ENCODE assay signal across 7 cellular contexts in genomic region chr10:52566471-52567246, GRCh38.
DNase-seq lines count a peak whose midpoint lies in the region; ATAC-seq and TF ChIP-seq lines count a peak whose summit lies in the region.

No MANE protein-coding gene starts in this region.

- H3K4me3 ChIP-seq in GM23248 (peak overlapping the region; percentile 39), OCI-LY7 (ENCODE audit: low read depth, low read length, poor library complexity, severe bottlenecking) (no peak overlapping the region), fibroblast of lung (replicated peaks in 1 of 4; ENCODE audit: control extremely low read depth in 1 of 4, insufficient read depth in 1 of 4, low read depth in 3 of 4, low read length in 4 of 4) (peak overlapping the region in 1 of 4 experiments; percentile 34), smooth muscle cell (no peak overlapping the region)

- CTCF ChIA-PET in OCI-LY7 (lab: Charles Lee; ENCODE audit: unreplicated experiment): no interaction called here

- peak overlapping the region; percentile 20 for H3K9ac ChIP-seq in GM23248
- no peak overlapping the region for H3K9ac ChIP-seq in fibroblast of lung (ENCODE audit: insufficient read depth, low read length)
- no peak overlapping the region for H3K9ac ChIP-seq in smooth muscle cell (ENCODE audit: low read depth)

- H3K9me3 ChIP-seq in GM23248 (ENCODE audit: low read depth) (no peaks in the 10 kb centered on the region), OCI-LY7 (ENCODE audit: low read length) (no peaks in the 10 kb centered on the region), fibroblast of lung (ENCODE audit: control insufficient read depth, insufficient read depth, low read depth, low read length) (no peaks in the 10 kb centered on the region), smooth muscle cell (replicated peaks; ENCODE audit: low read depth) (no peaks in the 10 kb centered on the region)

- BruUV-seq in OCI-LY7 (replicated peaks; lab: Mats Ljungman, UMichigan): no TSS peak

- H4K20me1 ChIP-seq in GM23248 (ENCODE audit: insufficient read depth) (no peaks in the 10 kb centered on the region), OCI-LY7 (ENCODE audit: insufficient read depth, low read length) (no peaks in the 10 kb centered on the region), fibroblast of lung (ENCODE audit: control insufficient read depth, extremely low read depth, insufficient read depth, low read length) (no peaks in the 10 kb centered on the region), smooth muscle cell (ENCODE audit: low read depth) (no peaks in the 10 kb centered on the region)

- 4 to 6% methylated on average over 4 of the region's 4 CpGs for WGBS in GM23248 (ENCODE audit: low coverage in 1 of 2, low lambda C conversion rate in 2 of 2, missing lambda C conversion rate in 2 of 2), 2 experiments
- WGBS in smooth muscle cell (ENCODE audit: low lambda C conversion rate): 61% methylated on average over 4 of the region's 4 CpGs

- TF ChIP-seq CTCF in OCI-LY7 (conservative IDR thresholded peaks at IDR 0.05; ENCODE audit: low read length) (peak; percentile 80), fibroblast of lung (conservative IDR thresholded peaks at IDR 0.05 in 1 of 2, IDR thresholded peaks at IDR 0.05 in 1 of 2; ENCODE audit: low read depth in 1 of 2, low read length in 2 of 2) (peak; percentile 58 to 60), smooth muscle cell (IDR thresholded peaks at IDR 0.05; ENCODE audit: borderline replicate concordance, insufficient read depth, poor library complexity, severe bottlenecking) (peak; percentile 64), omental fat pad (IDR thresholded peaks at IDR 0.05) (no peak)

- H3K4me1 ChIP-seq in GM23248 (ENCODE audit: insufficient read depth): peaks cover 58% of the 10 kb centered on the region
- no peaks in the 10 kb centered on the region for H3K4me1 ChIP-seq in OCI-LY7 (ENCODE audit: insufficient read depth, low read length, poor library complexity, severe bottlenecking)
- no peaks in the 10 kb centered on the region for H3K4me1 ChIP-seq in fibroblast of lung (ENCODE audit: control insufficient read depth, extremely low read depth, insufficient read depth, low read length)
- no peaks in the 10 kb centered on the region for H3K4me1 ChIP-seq in smooth muscle cell (ENCODE audit: low read depth)

- POLR2A ChIA-PET in OCI-LY7 (lab: Charles Lee): interaction anchor here (0.8 to 1.4 kb wide), 2 partner anchors 28 to 75 kb away, joined by 3 to 4 read pairs; no protein-coding TSS in a partner anchor

- H3K27me3 ChIP-seq in GM23248 (replicated peaks; ENCODE audit: insufficient read depth) (no peaks in the 10 kb centered on the region), fibroblast of lung (ENCODE audit: control insufficient read depth, insufficient read depth, low read length) (no peaks in the 10 kb centered on the region), smooth muscle cell (ENCODE audit: low read depth) (no peaks in the 10 kb centered on the region)

- H3K9me2 ChIP-seq in GM23248 (ENCODE audit: insufficient read depth): no peaks in the 10 kb centered on the region
- H3K9me2 ChIP-seq in OCI-LY7 (ENCODE audit: insufficient read depth, low read length): no peaks in the 10 kb centered on the region

- H2AFZ ChIP-seq in GM23248 (peak overlapping the region; percentile 74), OCI-LY7 (ENCODE audit: low read length) (no peak overlapping the region), fibroblast of lung (ENCODE audit: low read length) (peak overlapping the region; percentile 43), smooth muscle cell (ENCODE audit: low read depth) (peak overlapping the region; percentile 64)

- H3F3A ChIP-seq in GM23248 (ENCODE audit: insufficient read depth) (peaks cover 30% of the 10 kb centered on the region), smooth muscle cell (ENCODE audit: low read depth) (no peaks in the 10 kb centered on the region)

- H3K4me2 ChIP-seq in GM23248 (ENCODE audit: unreplicated experiment) (peak overlapping the region; percentile 77), OCI-LY7 (ENCODE audit: low read length) (no peak overlapping the region), fibroblast of lung (ENCODE audit: extremely low read depth, insufficient read depth, low read length) (peak overlapping the region; percentile 51), smooth muscle cell (peak overlapping the region; percentile 10)

- H3K36me3 ChIP-seq in GM23248 (ENCODE audit: low read depth) (no peaks in the 10 kb centered on the region), OCI-LY7 (ENCODE audit: insufficient read depth, low read length) (no peaks in the 10 kb centered on the region), fibroblast of lung (ENCODE audit: control insufficient read depth, insufficient read depth, low read length) (no peaks in the 10 kb centered on the region), smooth muscle cell (ENCODE audit: low read depth) (no peaks in the 10 kb centered on the region)

- peak; percentile 83 for DNase-seq in GM23248
- DNase-seq in OCI-LY7 (ENCODE audit: low spot score): peak; percentile 10
- DNase-seq in fibroblast of lung (ENCODE audit: low read depth in 2 of 2): peak; percentile 38 to 83
- no peak for DNase-seq in smooth muscle cell (lab: John Stamatoyannopoulos, UW; ENCODE audit: unreplicated experiment)
- no peak for DNase-seq in omental fat pad (ENCODE audit: low spot score)
- DNase-seq in cerebellar nuclear complex (lab: John Stamatoyannopoulos, UW): no peak

- ATAC-seq in GM19035 (IDR thresholded peaks at IDR 0.05; ENCODE audit: unreplicated experiment) (no peak), omental fat pad (ENCODE audit: low FRiP score) (no peak)

- in situ Hi-C loops in GM23248 (cut with MboI): loop anchor here (5.0 kb wide), 1 partner anchor 259 kb away; no protein-coding TSS in a partner anchor

- H3K27ac ChIP-seq in GM23248: no peak overlapping the region; the same call in 1 of the 2 replicates
- no peak overlapping the region for H3K27ac ChIP-seq in OCI-LY7 (ENCODE audit: low read depth, low read length, poor library complexity, severe bottlenecking)
- no peak overlapping the region for H3K27ac ChIP-seq in fibroblast of lung (ENCODE audit: insufficient read depth, low read length)
- H3K27ac ChIP-seq in smooth muscle cell (ENCODE audit: low read depth): peak overlapping the region; percentile 10

- intact Hi-C loops in OCI-LY7 (cut with micrococcal nuclease; ENCODE audit: unreplicated experiment): loop anchor here (5.0 kb wide), 1 partner anchor 259 kb away; no protein-coding TSS in a partner anchor

- no peaks in the 10 kb centered on the region for H3K79me2 ChIP-seq in GM23248 (ENCODE audit: insufficient read depth)
- H3K79me2 ChIP-seq in OCI-LY7 (ENCODE audit: insufficient read depth, low read depth, low read length): no peaks in the 10 kb centered on the region
- H3K79me2 ChIP-seq in fibroblast of lung (ENCODE audit: control insufficient read depth, insufficient read depth, low read length): no peaks in the 10 kb centered on the region
- no peaks in the 10 kb centered on the region for H3K79me2 ChIP-seq in smooth muscle cell (ENCODE audit: low read depth)

Comparison
In these comparisons a context has a peak if more than half of its experiments do, and no peak if none do; other contexts are left out.
1. DNase-seq: peak in GM23248 (single experiment), OCI-LY7 (single experiment) and fibroblast of lung (2 of 2); none in smooth muscle cell (single experiment), omental fat pad (single experiment) and cerebellar nuclear complex (0 of 2).
2. CTCF ChIP-seq: peak in OCI-LY7 (single experiment), fibroblast of lung (2 of 2) and smooth muscle cell (single experiment); none in omental fat pad (0 of 3).